Comparison of ENCODE assay signal across 8 cellular contexts in the genomic region with DNA sequence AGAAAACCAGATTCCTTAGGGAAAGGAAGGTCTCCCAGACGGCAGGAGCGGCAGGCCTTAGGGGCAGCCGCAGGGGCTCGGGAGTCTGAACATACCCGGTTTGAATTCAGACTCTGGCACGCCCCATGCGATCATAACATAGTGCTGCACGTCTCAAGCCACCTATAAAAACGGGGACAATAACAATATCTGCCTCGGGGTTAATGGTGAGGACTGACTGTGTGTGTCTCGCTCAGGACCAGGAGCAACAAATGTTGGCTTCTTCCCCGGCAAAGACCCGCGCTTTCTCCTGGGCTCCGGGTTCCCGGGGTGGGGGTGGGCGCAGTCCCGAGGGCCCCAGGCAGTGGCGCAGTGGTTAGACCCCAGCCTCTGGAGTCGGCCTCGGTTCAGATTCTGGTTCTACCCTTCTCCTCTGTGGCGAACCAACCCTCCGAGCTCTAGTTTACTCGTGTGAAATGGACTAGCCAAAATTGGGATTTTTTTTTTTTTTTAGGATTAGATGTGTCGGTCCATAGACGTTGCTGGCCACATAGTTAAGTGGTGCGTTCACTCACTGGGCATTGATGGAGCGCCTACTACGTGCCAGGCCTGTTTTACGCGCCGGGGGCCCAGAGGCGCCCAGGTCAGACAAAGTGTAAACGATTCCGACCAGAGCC. TPM values are rescaled to one million over a fixed set of nuclear protein-coding genes. Genes with fewer than 3 reads are reported as not detected.
DNase-seq lines count a peak whose midpoint lies in the region; ATAC-seq and TF ChIP-seq lines count a peak whose summit lies in the region.

No MANE protein-coding gene starts in this region.

- H3K36me3 Mint-ChIP-seq in activated T-helper 17 cell treated with anti-CD3 and anti-CD28 coated beads, Interleukin-2, amount 50 U/mL, for 72 hours (ENCODE audit: low read depth): no peaks in the 10 kb centered on the region

- TF ChIP-seq POLR2A in prostate gland (IDR thresholded peaks at IDR 0.05): no peak

- peaks cover 64% of the 10 kb centered on the region for H3K27me3 Mint-ChIP-seq in activated T-helper 17 cell treated with anti-CD3 and anti-CD28 coated beads, Interleukin-2, amount 50 U/mL, for 72 hours

- peak overlapping the region; percentile 70 for H3K27ac ChIP-seq in left ventricle myocardium inferior (replicated peaks)
- peak overlapping the region; percentile 86 to 89 for H3K27ac ChIP-seq in prostate gland

- no peaks in the 10 kb centered on the region for H3K36me3 ChIP-seq in left ventricle myocardium inferior
- no peaks in the 10 kb centered on the region for H3K36me3 ChIP-seq in prostate gland

- no peaks in the 10 kb centered on the region for H3K9me3 ChIP-seq in left ventricle myocardium inferior (replicated peaks)
- H3K9me3 ChIP-seq in prostate gland: no peaks in the 10 kb centered on the region

- peak overlapping the region; percentile 58 for H3K4me3 Mint-ChIP-seq in activated T-helper 17 cell treated with anti-CD3 and anti-CD28 coated beads, Interleukin-2, amount 50 U/mL, for 72 hours

- H3K4me1 Mint-ChIP-seq in activated T-helper 17 cell treated with anti-CD3 and anti-CD28 coated beads, Interleukin-2, amount 50 U/mL, for 72 hours: no peaks in the 10 kb centered on the region

- DNase-seq in EL (peak; percentile 70), left ventricle myocardium inferior (no peak), prostate gland (ENCODE audit: low spot score) (peak; percentile 36), HuH-7.5 (ENCODE audit: low spot score) (no peak), nucleus accumbens (lab: John Stamatoyannopoulos, UW) (no peak)
- DNase-seq in central memory CD4-positive, alpha-beta T cell: no peak

- intact Hi-C loops in left ventricle myocardium inferior (cut with micrococcal nuclease) (no loop called here), prostate gland (cut with DNase I) (no loop called here)

- no peaks in the 10 kb centered on the region for H3K9me3 Mint-ChIP-seq in activated T-helper 17 cell treated with anti-CD3 and anti-CD28 coated beads, Interleukin-2, amount 50 U/mL, for 72 hours

- ATAC-seq in activated T-helper 17 cell treated with anti-CD3 and anti-CD28 coated beads, Interleukin-2, amount 50 U/mL, for 72 hours (replicated peaks): no peak
- no peak for ATAC-seq in GM19324 (IDR thresholded peaks at IDR 0.05; ENCODE audit: low FRiP score, unreplicated experiment)

- peak overlapping the region; percentile 95 for H3K4me3 ChIP-seq in left ventricle myocardium inferior
- H3K4me3 ChIP-seq in prostate gland: peak overlapping the region; percentile 62 to 92

- H3K27me3 ChIP-seq in left ventricle myocardium inferior (ENCODE audit: low read depth) (no peaks in the 10 kb centered on the region), prostate gland (replicated peaks; ENCODE audit: insufficient read depth) (no peaks in the 10 kb centered on the region)

- 27% methylated on average over 35 of the region's 35 CpGs for WGBS in prostate gland

- H3K27ac Mint-ChIP-seq in activated T-helper 17 cell treated with anti-CD3 and anti-CD28 coated beads, Interleukin-2, amount 50 U/mL, for 72 hours: no peak overlapping the region

- no peak for TF ChIP-seq CTCF in left ventricle myocardium inferior (IDR thresholded peaks at IDR 0.05; ENCODE audit: borderline replicate concordance)
- no peak for TF ChIP-seq CTCF in prostate gland (IDR thresholded peaks at IDR 0.05)

- H3K4me1 ChIP-seq in left ventricle myocardium inferior (peaks cover 45% of the 10 kb centered on the region), prostate gland (replicated peaks) (no peaks in the 10 kb centered on the region)

RNA-seq across cellular contexts. Expression of gene SH3BP4, which starts 1.0 kb away (rescaled TPM):
- total RNA-seq in activated T-helper 17 cell treated with anti-CD3 and anti-CD28 coated beads, Interleukin-2, amount 50 U/mL, for 72 hours: not detected
- total RNA-seq in left ventricle myocardium inferior: 9.6 TPM
- 100 to 1,000 TPM in 1 of 2 donors, 10 to 100 TPM in 1; 86.7 to 134 TPM for total RNA-seq in prostate gland

Comparison
In these comparisons a context has a peak if more than half of its experiments do, and no peak if none do; other contexts are left out.
1. DNase-seq: peak in EL (single experiment) and prostate gland (single experiment); none in left ventricle myocardium inferior (single experiment), central memory CD4-positive, alpha-beta T cell (single experiment), HuH-7.5 (single experiment) and nucleus accumbens (0 of 56).
2. RNA of gene SH3BP4, which starts 1.0 kb away (total RNA-seq): 86.7 to 134 TPM in prostate gland and 9.6 TPM in left ventricle myocardium inferior (single experiment); not detected in activated T-helper 17 cell treated with anti-CD3 and anti-CD28 coated beads, Interleukin-2, amount 50 U/mL, for 72 hours; every median in the first group is over 10 times any median in the second.